Comparison of ENCODE assay signal across 12 cellular contexts in genomic region chr3:30221622-30222021, GRCh38.
DNase-seq lines count a peak whose midpoint lies in the region; ATAC-seq and TF ChIP-seq lines count a peak whose summit lies in the region.
"Had no signal": no experiment of that assay in that cellular context is flagged by ENCODE, and none has a peak within 500 bp of the region (broad histone marks: within the 10 kb centered on the region; RNA-seq: fewer than 3 reads in every experiment).

No MANE protein-coding gene starts in this region.

- TF ChIP-seq CTCF in DND-41 (IDR thresholded peaks at IDR 0.05; ENCODE audit: borderline replicate concordance, extremely low read depth, low read length, poor library complexity, severe bottlenecking) (no peak), MM.1S (IDR thresholded peaks at IDR 0.05; ENCODE audit: low read length) (no peak)

- 100% methylated on average over 3 of the region's 3 CpGs for WGBS in mesenchymal stem cell

- H3K4ac ChIP-seq in mesenchymal stem cell (ENCODE audit: low read depth in 1 of 2, low read length in 2 of 2): no peak overlapping the region

- no peaks in the 10 kb centered on the region for H3K9me2 ChIP-seq in MM.1S (replicated peaks; ENCODE audit: insufficient read depth, low read length)

- no peak overlapping the region for H4K8ac ChIP-seq in mesenchymal stem cell (ENCODE audit: low read length)

- H3K27ac ChIP-seq in DND-41 (ENCODE audit: low read length) (peak overlapping the region; percentile 65), MM.1S (ENCODE audit: low read length) (no peak overlapping the region), mesenchymal stem cell (ENCODE audit: low read length, poor library complexity, severe bottlenecking) (no peak overlapping the region)
- H3K27ac ChIP-seq: heart right ventricle, left ventricle myocardium inferior had no signal

- peak; percentile 93 for ATAC-seq in DND-41 (ENCODE audit: insufficient read depth, low read depth)
- ATAC-seq: heart right ventricle, right cardiac atrium had no signal

- no peak overlapping the region for H2BK15ac ChIP-seq in mesenchymal stem cell (ENCODE audit: low read depth, poor library complexity, severe bottlenecking)

- no peaks in the 10 kb centered on the region for H3F3A ChIP-seq in MM.1S (ENCODE audit: insufficient read depth, low read length)

- no peak overlapping the region for H3K18ac ChIP-seq in mesenchymal stem cell (ENCODE audit: low read depth in 1 of 2, low read length in 2 of 2)

- peaks cover 2% of the 10 kb centered on the region for H3K9me3 ChIP-seq in DND-41 (ENCODE audit: insufficient read depth, low read length, severe bottlenecking)
- H3K9me3 ChIP-seq in MM.1S (replicated peaks; ENCODE audit: insufficient read depth, low read length): no peaks in the 10 kb centered on the region
- H3K9me3 ChIP-seq in mesenchymal stem cell (ENCODE audit: control insufficient read depth, low read length): no peaks in the 10 kb centered on the region

- H3K27me3 ChIP-seq in DND-41 (ENCODE audit: insufficient read depth, low read length, poor library complexity): no peaks in the 10 kb centered on the region
- H3K27me3 ChIP-seq in MM.1S (replicated peaks; ENCODE audit: insufficient read depth, low read length): 0 out of 2 replicates have a peak, but pooled peaks cover 3% of the 10 kb centered on the region
- H3K27me3 ChIP-seq in mesenchymal stem cell (ENCODE audit: control insufficient read depth in 1 of 2, insufficient read depth in 1 of 2, low read length in 2 of 2): no peaks in the 10 kb centered on the region
- H3K27me3 ChIP-seq: heart right ventricle had no signal

- H4K20me1 ChIP-seq in DND-41 (ENCODE audit: insufficient read depth, low read length) (no peaks in the 10 kb centered on the region), MM.1S (ENCODE audit: insufficient read depth, low read length) (no peaks in the 10 kb centered on the region)

- no peaks in the 10 kb centered on the region for H3K79me2 ChIP-seq in DND-41 (ENCODE audit: insufficient read depth, low read length)
- no peaks in the 10 kb centered on the region for H3K79me2 ChIP-seq in MM.1S (ENCODE audit: low read length)

- peak overlapping the region in 1 of 2 experiments; percentile 32; a peak in 1 of 4 replicates for H3K4me3 ChIP-seq in DND-41 (ENCODE audit: low read depth in 1 of 2, low read length in 2 of 2)
- no peak overlapping the region for H3K4me3 ChIP-seq in MM.1S (ENCODE audit: low read length)
- no peak overlapping the region for H3K4me3 ChIP-seq in mesenchymal stem cell (ENCODE audit: insufficient read depth in 1 of 2, low read depth in 1 of 2, low read length in 2 of 2)
- H3K4me3 ChIP-seq: heart right ventricle, left ventricle myocardium inferior had no signal

- peak; percentile 73 for DNase-seq in DND-41
- peak; percentile 61 for DNase-seq in MM.1S
- DNase-seq in SW480 (ENCODE audit: low spot score): peak; percentile 8
- DNase-seq in mesenchymal stem cell: peak; percentile 55
- no peak for DNase-seq in T1000 (lab: John Stamatoyannopoulos, UW)
- DNase-seq in anterior cingulate cortex (lab: John Stamatoyannopoulos, UW): no peak
- DNase-seq in hippocampal formation (lab: John Stamatoyannopoulos, UW): no peak
- DNase-seq in AG08396 (ENCODE audit: low spot score): no peak
- DNase-seq: heart right ventricle, left ventricle myocardium inferior, NCI-H2171 treated with DMSO at 0.1 percent for 48 hours, right cardiac atrium had no signal

- no peak overlapping the region for H2AK5ac ChIP-seq in mesenchymal stem cell (ENCODE audit: low read length, severe bottlenecking)

- H3K79me1 ChIP-seq in mesenchymal stem cell (replicated peaks; ENCODE audit: low read length, poor library complexity, severe bottlenecking): no peaks in the 10 kb centered on the region

- H3K36me3 ChIP-seq in DND-41 (ENCODE audit: insufficient read depth, low read length) (no peaks in the 10 kb centered on the region), MM.1S (replicated peaks; ENCODE audit: insufficient read depth, low read length) (no peaks in the 10 kb centered on the region), mesenchymal stem cell (ENCODE audit: control insufficient read depth in 1 of 2, insufficient read depth in 2 of 2, low read depth in 1 of 2, low read length in 2 of 2) (no peaks in the 10 kb centered on the region)
- H3K36me3 ChIP-seq: heart right ventricle, left ventricle myocardium inferior had no signal

- H2BK5ac ChIP-seq in mesenchymal stem cell (ENCODE audit: low read depth, low read length, poor library complexity, severe bottlenecking): no peak overlapping the region

- no peak overlapping the region for H2BK120ac ChIP-seq in mesenchymal stem cell (ENCODE audit: low read depth, low read length)

- peak overlapping the region; percentile 61 for H3K4me2 ChIP-seq in DND-41 (ENCODE audit: insufficient read depth, low read length)
- no peak overlapping the region for H3K4me2 ChIP-seq in MM.1S (ENCODE audit: low read depth, low read length)
- H3K4me2 ChIP-seq in mesenchymal stem cell (ENCODE audit: low read length, poor library complexity, severe bottlenecking): no peak overlapping the region

- no peak overlapping the region for H3K23ac ChIP-seq in mesenchymal stem cell (ENCODE audit: low read length in 2 of 2)

- no peak overlapping the region for H3K14ac ChIP-seq in mesenchymal stem cell (ENCODE audit: low read length in 2 of 2)

- H3K4me1 ChIP-seq in DND-41 (ENCODE audit: insufficient read depth, low read length) (peaks cover 59% of the 10 kb centered on the region), MM.1S (ENCODE audit: low read length) (peaks cover 7% of the 10 kb centered on the region), mesenchymal stem cell (ENCODE audit: control insufficient read depth, insufficient read depth, low read depth, low read length) (peaks cover 1% of the 10 kb centered on the region)

- H3K9ac ChIP-seq in DND-41 (ENCODE audit: low read depth, low read length) (peak overlapping the region; percentile 11; the same call in 1 of the 2 replicates), MM.1S (ENCODE audit: low read length) (no peak overlapping the region), mesenchymal stem cell (ENCODE audit: low read length) (peak overlapping the region; percentile 27)

- H2AFZ ChIP-seq in DND-41 (ENCODE audit: low read depth, low read length) (no peak overlapping the region), MM.1S (ENCODE audit: low read length) (no peak overlapping the region), mesenchymal stem cell (ENCODE audit: low read depth, low read length) (no peak overlapping the region)

- H2BK12ac ChIP-seq in mesenchymal stem cell (ENCODE audit: low read length in 2 of 2): no peak overlapping the region

- H4K91ac ChIP-seq in mesenchymal stem cell (ENCODE audit: low read length): no peak overlapping the region

Comparison
In these comparisons a context has a peak if more than half of its experiments do, and no peak if none do; other contexts are left out.
1. DNase-seq: peak in DND-41 (single experiment), MM.1S (single experiment), SW480 (single experiment) and mesenchymal stem cell (single experiment); none in T1000 (single experiment), anterior cingulate cortex (0 of 58), hippocampal formation (0 of 2) and AG08396 (single experiment).